1 cellular context compared by ENCODE assay signal in the genomic region with DNA sequence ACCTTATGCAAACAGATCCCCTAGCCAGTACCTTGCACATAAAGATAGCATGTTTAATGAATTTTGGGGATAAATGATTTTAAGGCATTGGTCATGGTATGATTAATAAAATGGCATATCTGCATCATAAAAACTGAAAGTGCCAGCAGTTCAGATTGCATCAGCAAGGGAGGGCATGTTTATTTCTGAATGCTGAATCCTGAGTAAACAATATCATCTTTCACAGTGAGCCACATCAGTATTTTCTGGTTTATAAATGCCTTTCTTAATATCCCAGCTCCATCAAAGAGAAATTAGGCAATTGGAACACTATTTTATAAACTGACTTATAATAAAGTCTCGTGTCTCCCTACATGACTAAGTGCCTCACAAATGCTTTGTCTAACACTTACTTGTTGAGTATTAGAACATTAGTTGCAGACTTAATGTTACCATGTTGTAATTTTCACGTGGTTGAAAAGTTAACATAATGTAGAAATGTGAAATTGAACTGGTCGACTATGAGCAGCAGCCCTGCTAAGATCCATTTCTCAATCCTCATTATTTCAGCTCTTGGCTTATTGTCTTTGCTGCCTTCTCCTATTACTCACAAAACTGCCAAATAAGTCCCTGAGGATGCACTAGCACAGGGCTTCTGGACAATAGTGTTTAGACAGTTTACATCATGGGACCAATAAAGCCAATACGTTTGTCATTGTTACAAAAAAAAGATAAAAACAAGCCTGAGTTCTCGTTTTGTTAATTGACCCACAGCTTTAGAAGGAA.
TF ChIP-seq lines count a peak whose summit lies in the region.

No MANE protein-coding gene starts in this region.

TF ChIP-seq in IMR-90, 13 proteins besides CTCF, POLR2A, EP300 and RAD21:
- TF ChIP-seq BHLHE40 (IDR thresholded peaks at IDR 0.05; ENCODE audit: low read depth, low read length): no peak; the same call in 1 of the 2 replicates
- TF ChIP-seq FOS (IDR thresholded peaks at IDR 0.05; ENCODE audit: low read depth, low read length): no peak
- no peak for TF ChIP-seq RFX5 (IDR thresholded peaks at IDR 0.05; ENCODE audit: low read depth, low read length)
- TF ChIP-seq MAZ (IDR thresholded peaks at IDR 0.05; ENCODE audit: borderline replicate concordance, low read depth, low read length): no peak
- 0 out of 2 replicates have a peak, but pooled peaks have one; percentile 1 for TF ChIP-seq CEBPB (IDR thresholded peaks at IDR 0.05; ENCODE audit: low read depth, low read length)
- no peak for TF ChIP-seq MAFK (IDR thresholded peaks at IDR 0.05; ENCODE audit: low read depth, low read length)
- no peak for TF ChIP-seq CHD1 (IDR thresholded peaks at IDR 0.05; ENCODE audit: low read depth, low read length)
